In genomic region chr17:32316653-32317052, GRCh38 we compare ENCODE assay signal across 3 cellular contexts. TPM values are rescaled to one million over a fixed set of nuclear protein-coding genes. Genes with fewer than 3 reads are reported as not detected.
"Had no signal": no experiment of that assay in that cellular context is flagged by ENCODE, and none has a peak within 500 bp of the region (broad histone marks: within the 10 kb centered on the region; RNA-seq: fewer than 3 reads in every experiment).

No MANE protein-coding gene starts in this region.

RNA-seq across cellular contexts. Expression of gene RHBDL3, which starts 51.0 kb away (rescaled TPM):
- total RNA-seq: naive thymus-derived CD8-positive, alpha-beta T cell; renal cortical epithelial cell; smooth muscle cell had no signal
